Comparison of ENCODE assay signal across 8 cellular contexts in the genomic region with DNA sequence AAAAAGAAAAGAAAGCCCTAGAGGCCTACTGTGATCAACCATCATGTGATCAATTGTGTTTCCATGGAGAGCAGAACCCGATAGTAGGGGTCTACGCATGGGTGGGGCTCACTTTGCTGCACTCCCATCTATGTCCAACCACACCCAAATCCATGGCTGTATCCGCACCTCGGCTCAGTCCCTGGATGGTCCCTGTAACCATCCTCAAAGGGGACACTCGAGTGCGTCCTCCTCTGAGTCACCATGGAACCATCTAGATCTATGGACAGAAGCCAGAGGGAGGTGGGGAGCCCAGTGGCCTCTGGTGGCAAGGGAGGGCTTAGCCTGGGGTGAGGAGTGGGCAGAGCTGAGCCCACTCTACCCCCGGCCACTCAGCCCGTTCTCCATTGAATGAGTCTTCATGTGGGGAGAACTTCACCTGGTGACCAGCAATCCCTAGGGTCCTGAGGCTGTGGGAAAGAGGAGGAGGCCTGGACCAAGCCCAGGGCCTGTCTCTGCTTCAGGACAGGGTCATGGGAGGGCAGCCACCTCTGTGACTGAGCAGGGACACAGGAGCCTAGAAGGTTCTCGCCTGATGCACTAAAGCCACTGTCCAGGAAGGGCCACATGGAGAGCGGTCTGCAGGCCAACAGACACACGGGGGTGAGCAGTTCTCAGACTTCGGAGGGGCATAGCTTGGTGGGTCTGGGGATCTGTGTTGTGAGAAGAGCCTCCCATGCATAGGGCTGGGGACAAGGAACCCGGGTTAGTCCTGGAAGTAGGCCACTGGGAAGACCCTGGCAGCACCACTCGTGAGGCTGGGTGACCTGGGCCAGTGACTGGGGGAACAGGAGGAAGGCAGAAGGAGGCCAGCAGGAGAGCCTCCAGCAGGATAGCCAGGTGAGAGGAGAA. TPM values are rescaled to one million over a fixed set of nuclear protein-coding genes. Genes with fewer than 3 reads are reported as not detected.
DNase-seq lines count a peak whose midpoint lies in the region; ATAC-seq and TF ChIP-seq lines count a peak whose summit lies in the region.

No MANE protein-coding gene starts in this region.

- H3K27me3 ChIP-seq in Caco-2 (replicated peaks; ENCODE audit: control insufficient read depth, insufficient read depth, low read length): no peaks in the 10 kb centered on the region
- H3K27me3 ChIP-seq in RWPE2 (ENCODE audit: insufficient read depth, poor library complexity, severe bottlenecking): no peaks in the 10 kb centered on the region

- peaks cover 4% of the 10 kb centered on the region; the same call in 1 of the 2 replicates for H3K4me1 ChIP-seq in Caco-2
- no peaks in the 10 kb centered on the region for H3K4me1 ChIP-seq in RWPE2 (ENCODE audit: insufficient read depth, poor library complexity, severe bottlenecking)

- H3K27me3 Mint-ChIP-seq in Caco-2 (ENCODE audit: insufficient read depth, unreplicated experiment) (peaks cover 13% of the 10 kb centered on the region), osteocyte (ENCODE audit: unreplicated experiment) (peaks cover 37% of the 10 kb centered on the region)

- no peaks in the 10 kb centered on the region for H3K36me3 ChIP-seq in Caco-2 (ENCODE audit: control insufficient read depth, insufficient read depth, low read length)
- no peaks in the 10 kb centered on the region for H3K36me3 ChIP-seq in RWPE2 (ENCODE audit: low read depth)

- H3K9me3 Mint-ChIP-seq in Caco-2 (ENCODE audit: unreplicated experiment): no peaks in the 10 kb centered on the region
- no peaks in the 10 kb centered on the region for H3K9me3 Mint-ChIP-seq in osteocyte (ENCODE audit: unreplicated experiment)

- H3K4me1 Mint-ChIP-seq in Caco-2 (ENCODE audit: low read depth, unreplicated experiment): peaks cover 9% of the 10 kb centered on the region
- H3K4me1 Mint-ChIP-seq in osteocyte (ENCODE audit: unreplicated experiment): peaks cover 10% of the 10 kb centered on the region

- intact Hi-C loops in Caco-2 (cut with micrococcal nuclease; ENCODE audit: unreplicated experiment) (loop anchor here (1.0 kb wide), 2 partner anchors 43 to 358 kb away; partner anchors contain the start of genes KATNA1 and ULBP1), left colon (cut with DNase I, micrococcal nuclease) (loop anchor here in 1 of 2 donors (10.0 kb wide), 1 partner anchor 71 kb away; no protein-coding TSS in a partner anchor)

- H3K4me3 Mint-ChIP-seq in Caco-2 (ENCODE audit: unreplicated experiment): peak overlapping the region; percentile 81
- peak overlapping the region; percentile 79 for H3K4me3 Mint-ChIP-seq in osteocyte (ENCODE audit: unreplicated experiment)

- no TSS peak for BruUV-seq in Caco-2 (replicated peaks; lab: Mats Ljungman, UMichigan)

- H3K9me3 ChIP-seq in Caco-2: no peaks in the 10 kb centered on the region
- H3K9me3 ChIP-seq in RWPE2 (ENCODE audit: severe bottlenecking): no peaks in the 10 kb centered on the region

- DNase-seq in Caco-2: no peak
- DNase-seq in RWPE2 (ENCODE audit: low spot score): no peak
- no peak for DNase-seq in epithelial cell of proximal tubule (ENCODE audit: low read depth)
- peak; percentile 75 for DNase-seq in osteocyte (ENCODE audit: extremely low spot score, unreplicated experiment)
- no peak for DNase-seq in cerebellar nuclear complex (lab: John Stamatoyannopoulos, UW)
- no peak for DNase-seq in caudate nucleus (lab: John Stamatoyannopoulos, UW)
- DNase-seq in left colon: no peak

- H3K27ac ChIP-seq in RWPE2 (ENCODE audit: poor library complexity, severe bottlenecking) (no peak overlapping the region), caudate nucleus (ENCODE audit: low read depth, low read length) (no peak overlapping the region)

- CTCF ChIA-PET in Caco-2 (lab: Charles Lee): no interaction called here

- H3K4me3 ChIP-seq in Caco-2 (ENCODE audit: low read depth, low read length): peak overlapping the region; percentile 82
- H3K4me3 ChIP-seq in RWPE2 (ENCODE audit: severe bottlenecking): peak overlapping the region; percentile 50
- H3K4me3 ChIP-seq in epithelial cell of proximal tubule (ENCODE audit: low read depth, low read length): peak overlapping the region; percentile 65

- ATAC-seq in RWPE2 (ENCODE audit: low read depth) (no peak), GM21447 (IDR thresholded peaks at IDR 0.05; ENCODE audit: unreplicated experiment) (no peak), left colon (no peak)

- POLR2A ChIA-PET in Caco-2 (lab: Charles Lee): no interaction called here

- H3K36me3 Mint-ChIP-seq in Caco-2 (ENCODE audit: insufficient read depth, unreplicated experiment) (peaks cover 7% of the 10 kb centered on the region), osteocyte (ENCODE audit: unreplicated experiment) (no peaks in the 10 kb centered on the region)

- no peak for TF ChIP-seq CTCF in Caco-2 (IDR thresholded peaks at IDR 0.05; ENCODE audit: insufficient read depth in 1 of 2, low read depth in 1 of 2, low read length in 1 of 2, severe bottlenecking in 1 of 2, unreplicated experiment in 1 of 2)
- no peak for TF ChIP-seq CTCF in RWPE2 (IDR thresholded peaks at IDR 0.05; ENCODE audit: poor library complexity, severe bottlenecking)
- TF ChIP-seq CTCF in epithelial cell of proximal tubule (conservative IDR thresholded peaks at IDR 0.05; ENCODE audit: low read depth, low read length): no peak
- TF ChIP-seq CTCF in osteocyte (IDR thresholded peaks at IDR 0.05): no peak

- no peak overlapping the region for H3K27ac Mint-ChIP-seq in Caco-2 (ENCODE audit: unreplicated experiment)
- H3K27ac Mint-ChIP-seq in osteocyte (ENCODE audit: unreplicated experiment): no peak overlapping the region

RNA-seq across cellular contexts. Expression of gene RAET1L, which starts 19.3 kb away (rescaled TPM):
- total RNA-seq in Caco-2 (2022): not detected in 2 replicates
- 1.5 and 3.1 TPM in 2 replicates for total RNA-seq in epithelial cell of proximal tubule
- total RNA-seq in osteocyte: not detected in 2 replicates
- not detected for total RNA-seq in left colon

RNA-seq across cellular contexts. Expression of gene ULBP1, which starts 42.3 kb away (rescaled TPM):
- 5.4 and 7.7 TPM in 2 replicates for total RNA-seq in Caco-2 (2022)
- total RNA-seq in epithelial cell of proximal tubule: 0.23 and 0.94 TPM in 2 replicates
- total RNA-seq in osteocyte: 10.7 and 11.5 TPM in 2 replicates
- total RNA-seq in left colon: under 1 TPM in 1 of 2 donors, not detected in 1; 0.09 TPM
